8 cellular contexts compared by ENCODE assay signal in genomic region chr4:26719954-26720552, GRCh38.
DNase-seq lines count a peak whose midpoint lies in the region; ATAC-seq, FAIRE-seq and TF ChIP-seq lines count a peak whose summit lies in the region.

No MANE protein-coding gene starts in this region.

- ATAC-seq in HepG2, result no peak
- no peak for ATAC-seq in GM18519 (IDR thresholded peaks at IDR 0.05; ENCODE audit: low FRiP score, unreplicated experiment)

- no peaks in the 10 kb centered on the region for H3K79me2 ChIP-seq in HepG2 (ENCODE audit: insufficient read depth, low read length)

- no peaks in the 10 kb centered on the region for H3K9me3 ChIP-seq in HepG2 (ENCODE audit: low read length)

- 44% methylated on average over 1 of the region's 1 CpG for WGBS in HepG2 (ENCODE audit: low lambda C conversion rate)

- no peak overlapping the region for H3K27ac ChIP-seq in C4-2B
- H3K27ac ChIP-seq in HepG2 (ENCODE audit: extremely low read length, insufficient read depth, low read length), result no peak overlapping the region
- H3K27ac ChIP-seq in substantia nigra (ENCODE audit: low read depth, low read length, poor library complexity, severe bottlenecking), result no peak overlapping the region

- no peak for FAIRE-seq in HepG2 (lab: Jason Lieb, UNC)

- TF ChIP-seq POLR2A in HepG2 (IDR thresholded peaks at IDR 0.05; ENCODE audit: insufficient read depth in 1 of 2, low read depth in 2 of 2, low read length in 2 of 2), result no peak

- in situ Hi-C loops in HepG2 (cut with HindIII; ENCODE audit: extremely low pct_ligation_motif_present, low pct_unique_long_range_greater_than_20kb), result loop anchor here (10.0 kb wide), 1 partner anchor 255 kb away; no protein-coding TSS in a partner anchor

- no peak for TF ChIP-seq RAD21 in HepG2 (CRISPR knock-in tag; IDR thresholded peaks at IDR 0.05)

- no TSS peak for BruUV-seq in HepG2 (replicated peaks; lab: Mats Ljungman, UMichigan)

- no peak overlapping the region for H2AFZ ChIP-seq in HepG2 (ENCODE audit: low read length)

- intact Hi-C loops in HepG2 (cut with micrococcal nuclease; ENCODE audit: unreplicated experiment), result loop anchor here (1.0 to 10.0 kb wide), 4 partner anchors 261 to 390 kb away; no protein-coding TSS in a partner anchor

- no peak overlapping the region for H3K4me3 ChIP-seq in WI38 (ENCODE audit: low read depth, low read length)
- no peak overlapping the region for H3K4me3 ChIP-seq in HepG2 (replicated peaks in 1 of 3; ENCODE audit: insufficient read depth in 1 of 3, low read depth in 2 of 3, low read length in 3 of 3)

- no peaks in the 10 kb centered on the region for H3K27me3 ChIP-seq in HepG2 (ENCODE audit: control insufficient read depth in 1 of 2, insufficient read depth in 2 of 2, low read length in 2 of 2)

- no peak overlapping the region for H3K4me2 ChIP-seq in HepG2 (ENCODE audit: low read depth, low read length)

- CTCF ChIA-PET in HepG2 (lab: Yijun Ruan, JAX; ENCODE audit: low intra/inter-chr PET ratio, low total read pairs), result interaction anchor here (1.2 to 2.2 kb wide), 3 partner anchors 246 to 309 kb away, joined by 4 to 13 read pairs (median 5); no protein-coding TSS in a partner anchor

- H3K4me1 ChIP-seq in HepG2 (ENCODE audit: insufficient read depth, low read length), result no peaks in the 10 kb centered on the region

- peak; percentile 80 for TF ChIP-seq CTCF in C4-2B (conservative IDR thresholded peaks at IDR 0.05)
- peak; percentile 37; the same call in 1 of the 2 replicates for TF ChIP-seq CTCF in WI38 (IDR thresholded peaks at IDR 0.05; ENCODE audit: low read depth, low read length)
- TF ChIP-seq CTCF in HepG2 (CRISPR knock-in tag; IDR thresholded peaks at IDR 0.05), result peak; percentile 46

- H3K9ac ChIP-seq in HepG2 (ENCODE audit: insufficient read depth, low read depth, low read length), result no peak overlapping the region

- POLR2A ChIA-PET in HepG2 (lab: Yijun Ruan, JAX), result no interaction called here

- TF ChIP-seq EP300 in HepG2 (IDR thresholded peaks at IDR 0.05; ENCODE audit: low read depth in 2 of 2, low read length in 2 of 2) (no peak), HepG2 (CRISPR knock-in tag; IDR thresholded peaks at IDR 0.05; ENCODE audit: borderline replicate concordance) (no peak)

- H3K36me3 ChIP-seq in HepG2 (replicated peaks in 1 of 2; ENCODE audit: control insufficient read depth in 1 of 2, insufficient read depth in 2 of 2, low read length in 2 of 2), result no peaks in the 10 kb centered on the region

- DNase-seq in HT1080 (ENCODE audit: low read depth) (peak; percentile 14), HepG2 (ENCODE audit: low spot score) (no peak), NK-92 (lab: John Stamatoyannopoulos, UW; ENCODE audit: unreplicated experiment) (no peak), NCI-H226 (no peak), substantia nigra (lab: John Stamatoyannopoulos, UW) (no peak)

- no peaks in the 10 kb centered on the region for H4K20me1 ChIP-seq in HepG2 (ENCODE audit: insufficient read depth, low read length)

TF ChIP-seq in HepG2, 621 proteins besides CTCF, POLR2A, EP300 and RAD21:
- TF ChIP-seq SMC3 (IDR thresholded peaks at IDR 0.05; ENCODE audit: low read length) (peak; percentile 65), SMAD1 (CRISPR knock-in tag; IDR thresholded peaks at IDR 0.05; ENCODE audit: borderline replicate concordance, low read depth) (no peak), ZSCAN29 (CRISPR knock-in tag; conservative IDR thresholded peaks at IDR 0.05) (no peak), STAG1 (CRISPR knock-in tag; IDR thresholded peaks at IDR 0.05) (peak; percentile 75), FOSL2 (CRISPR knock-in tag; IDR thresholded peaks at IDR 0.05) (no peak), KMT2A (CRISPR knock-in tag; IDR thresholded peaks at IDR 0.05) (no peak), MYPOP (CRISPR knock-in tag; IDR thresholded peaks at IDR 0.05) (no peak), ZNF772 (CRISPR knock-in tag; IDR thresholded peaks at IDR 0.05) (no peak), ZNF333 (CRISPR knock-in tag; IDR thresholded peaks at IDR 0.05; ENCODE audit: borderline replicate concordance) (no peak), TRIM22 (IDR thresholded peaks at IDR 0.05) (no peak), ZNF784 (CRISPR knock-in tag; IDR thresholded peaks at IDR 0.05; ENCODE audit: borderline replicate concordance) (no peak), TP53 (CRISPR knock-in tag; conservative IDR thresholded peaks at IDR 0.05) (no peak)
